1 cellular context compared by ENCODE assay signal in genomic region chr7:100967292-100967863, GRCh38.
TF ChIP-seq lines count a peak whose summit lies in the region.

No MANE protein-coding gene starts in this region.

TF ChIP-seq in GM12878, 131 proteins besides CTCF, POLR2A, EP300 and RAD21:
- TF ChIP-seq NR2F1 (conservative IDR thresholded peaks at IDR 0.05), result no peak
- TF ChIP-seq ZNF592 (IDR thresholded peaks at IDR 0.05), result no peak
- TF ChIP-seq SIX5 (IDR thresholded peaks at IDR 0.05; ENCODE audit: low read depth, low read length, severe bottlenecking), result no peak
- no peak for TF ChIP-seq ZBTB11 (CRISPR knock-in tag; IDR thresholded peaks at IDR 0.05)
- no peak for TF ChIP-seq PML (IDR thresholded peaks at IDR 0.05; ENCODE audit: low read length)
- TF ChIP-seq BACH1 (IDR thresholded peaks at IDR 0.05; ENCODE audit: borderline replicate concordance), result no peak
- TF ChIP-seq USF2 (IDR thresholded peaks at IDR 0.05; ENCODE audit: borderline replicate concordance, low read depth, low read length), result no peak
- TF ChIP-seq TCF3 (IDR thresholded peaks at IDR 0.05; ENCODE audit: borderline replicate concordance, insufficient read depth, low read depth, low read length), result no peak
- TF ChIP-seq FOS (IDR thresholded peaks at IDR 0.05; ENCODE audit: borderline replicate concordance, extremely low read depth, insufficient read length), result no peak
- TF ChIP-seq GATAD2B (conservative IDR thresholded peaks at IDR 0.05; ENCODE audit: low read depth), result no peak
- TF ChIP-seq ZBTB33 (IDR thresholded peaks at IDR 0.05), result no peak
- TF ChIP-seq RELA (IDR thresholded peaks at IDR 0.05; ENCODE audit: borderline replicate concordance, partially characterized antibody), result no peak
- no peak for TF ChIP-seq HSF1 (IDR thresholded peaks at IDR 0.05; ENCODE audit: low read depth, low read length)
